In the genomic region with DNA sequence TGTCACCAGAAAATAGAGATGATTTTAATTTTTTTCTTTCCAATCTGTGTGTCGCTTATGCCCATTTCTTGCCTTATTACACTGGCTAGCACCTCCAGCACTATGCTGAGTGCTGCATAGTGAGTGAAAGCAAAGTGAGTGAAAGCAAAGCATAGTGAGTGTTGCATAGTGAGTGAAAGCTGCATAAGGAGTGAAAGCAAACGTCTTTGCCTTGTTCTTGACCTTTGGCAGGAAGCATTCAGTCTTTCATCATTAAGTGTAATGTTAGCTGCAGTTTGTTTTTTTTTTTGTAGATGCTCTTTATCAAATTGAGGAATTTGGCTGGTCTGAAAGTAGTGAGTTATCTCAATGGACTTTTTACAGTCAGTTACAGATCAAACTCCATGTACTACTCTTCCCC, we compare ENCODE assay signal across 25 cellular contexts. TPM values are rescaled to one million over a fixed set of nuclear protein-coding genes. Genes with fewer than 3 reads are reported as not detected.
A peak's percentile ranks its signal among the peaks of the same experiment; 100 is the strongest.
DNase-seq lines count a peak whose midpoint lies in the region; ATAC-seq, FAIRE-seq and TF ChIP-seq lines count a peak whose summit lies in the region.
"Had no signal": no experiment of that assay in that cellular context is flagged by ENCODE, and none has a peak within 500 bp of the region (broad histone marks: within the 10 kb centered on the region; RNA-seq: fewer than 3 reads in every experiment).

No MANE protein-coding gene starts in this region.

- H3K4me1 Mint-ChIP-seq in CD14-positive monocyte = peaks cover 44% of the 10 kb centered on the region

- H3K4me3 ChIP-seq in K562 (no peak overlapping the region), small intestine (ENCODE audit: low read depth in 1 of 2, low read length in 2 of 2) (no peak overlapping the region)
- H3K4me3 ChIP-seq: SJCRH30 had no signal

- H3K9me3 Mint-ChIP-seq in CD14-positive monocyte = peaks cover 0 to 5% (median 0%) of the 10 kb centered on the region in 7 donors

- no peaks in the 10 kb centered on the region for H3K36me3 Mint-ChIP-seq in CD14-positive monocyte

- 41% methylated on average over 2 of the region's 2 CpGs for WGBS in K562 (ENCODE audit: insufficient coverage, low coverage, missing lambda C conversion rate)
- 50 to 55% (median 53%) methylated on average over 2 of the region's 2 CpGs for WGBS in small intestine, 3 donors

- TF ChIP-seq CTCF in CD14-positive monocyte (IDR thresholded peaks at IDR 0.05) (no peak), K562 (IDR thresholded peaks at IDR 0.05 in 2 of 3, conservative IDR thresholded peaks at IDR 0.05 in 1 of 3; ENCODE audit: insufficient read depth in 2 of 3, low read depth in 1 of 3, low read length in 3 of 3) (no peak)

- H3K9me3 ChIP-seq in K562 (replicated peaks; ENCODE audit: control insufficient read depth, insufficient read depth, low read depth, low read length) = no peaks in the 10 kb centered on the region
- H3K9me3 ChIP-seq in small intestine (ENCODE audit: control insufficient read depth, low read depth) = no peaks in the 10 kb centered on the region
- H3K9me3 ChIP-seq: BE2C, SJCRH30 had no signal

- H3K36me3 ChIP-seq in K562 (ENCODE audit: control insufficient read depth, insufficient read depth, low read length) (no peaks in the 10 kb centered on the region), small intestine (ENCODE audit: control insufficient read depth in 2 of 2, insufficient read depth in 2 of 2, low read length in 2 of 2) (no peaks in the 10 kb centered on the region)
- H3K36me3 ChIP-seq: BE2C, SJCRH30 had no signal

- peak overlapping the region in 5 of 7 donors; percentile 18 to 70 (median 59) for H3K27ac Mint-ChIP-seq in CD14-positive monocyte

- no peak for DNase-seq in CD14-positive monocyte (ENCODE audit: low spot score)
- DNase-seq in GM19239 (ENCODE audit: insufficient read length, low spot score) = no peak
- DNase-seq in K562 (ENCODE audit: extremely low read depth in 1 of 4, low spot score in 3 of 4) = no peak
- DNase-seq in small intestine = peak; percentile 37
- DNase-seq in COLO668 (lab: John Stamatoyannopoulos, UW; ENCODE audit: unreplicated experiment) = no peak
- DNase-seq in SKM-1 treated with dmso at 0.1 percent for 144 hours (lab: John Stamatoyannopoulos, UW; ENCODE audit: unreplicated experiment) = no peak
- DNase-seq: BE2C; DMS153; HCEC 1CT; KBM-7; NCI-H1048; NCI-H1417; NCI-H1694; NCI-H2029 treated with DMSO at 0.1 percent for 48 hours; NCI-H446 treated with DMSO at 0.1 percent for 48 hours; NCI-H526; NCI-H82; NK-92 treated with Interleukin-12 subunit alpha and Interleukin-12 subunit beta, amount 100 ng/mL, for 24 hours; PC-3; SJCRH30 had no signal

- peaks cover 4 to 5% of the 10 kb centered on the region in 2 experiments; a peak in 4 of 5 replicates for H3K4me1 ChIP-seq in K562 (replicated peaks in 1 of 2; ENCODE audit: control insufficient read depth in 2 of 2, insufficient read depth in 2 of 2, low read length in 2 of 2)
- peaks cover 0 to 3% of the 10 kb centered on the region in 2 donors for H3K4me1 ChIP-seq in small intestine (ENCODE audit: control insufficient read depth in 2 of 2, insufficient read depth in 1 of 2, low read depth in 1 of 2, low read length in 1 of 2)
- H3K4me1 ChIP-seq: BE2C, SJCRH30 had no signal

- TF ChIP-seq POLR2A in K562 (conservative IDR thresholded peaks at IDR 0.05) = no peak

- FAIRE-seq in GM19239 (lab: Jason Lieb, UNC) (peak; percentile 31), K562 (lab: Jason Lieb, UNC) (no peak), small intestine (lab: Jason Lieb, UNC) (no peak)
- FAIRE-seq: G401.6, H1, HepG2 had no signal

- no peaks in the 10 kb centered on the region for H4K20me1 ChIP-seq in K562 (replicated peaks; ENCODE audit: control insufficient read depth, insufficient read depth, low read length)

- intact Hi-C loops in CD14-positive monocyte (cut with micrococcal nuclease) = loop anchor here in 1 of 2 donors (10.0 kb wide), 1 partner anchor 67 kb away; no protein-coding TSS in a partner anchor
- intact Hi-C loops in K562 (cut with micrococcal nuclease) = no loop called here

- peaks cover 0 to 3% (median 2%) of the 10 kb centered on the region in 3 donors for H3K27me3 Mint-ChIP-seq in CD14-positive monocyte (ENCODE audit: low read depth in 3 of 3)

- no peak for TF ChIP-seq EP300 in K562 (IDR thresholded peaks at IDR 0.05; ENCODE audit: low read length)

- H3K79me2 ChIP-seq in K562 (ENCODE audit: control insufficient read depth, insufficient read depth, low read length) = no peaks in the 10 kb centered on the region

- ATAC-seq in K562 (no peak), GM18519 (IDR thresholded peaks at IDR 0.05; ENCODE audit: low FRiP score, unreplicated experiment) (no peak)
- ATAC-seq: HepG2, PC-3, SK-N-SH treated with all-trans-retinoic acid at 6 μM for 48 hours had no signal

- no peak overlapping the region for H3K4me2 ChIP-seq in K562 (ENCODE audit: insufficient read depth, low read length)

- CTCF ChIA-PET in K562 (lab: Yijun Ruan, JAX; ENCODE audit: low intra/inter-chr PET ratio) = no interaction called here

- H3K27me3 ChIP-seq in K562 (ENCODE audit: control insufficient read depth in 2 of 2, insufficient read depth in 2 of 2, low read length in 2 of 2) (no peaks in the 10 kb centered on the region), small intestine (ENCODE audit: control insufficient read depth in 2 of 2, insufficient read depth in 2 of 2, low read length in 2 of 2) (no peaks in the 10 kb centered on the region)
- H3K27me3 ChIP-seq: BE2C had no signal

- H3K9me1 ChIP-seq in K562 (ENCODE audit: control insufficient read depth, insufficient read depth, low read length) = no peaks in the 10 kb centered on the region

- H3K9ac ChIP-seq in K562 (ENCODE audit: insufficient read depth in 1 of 2, low read depth in 2 of 2, low read length in 2 of 2) = no peak overlapping the region

- H2AFZ ChIP-seq in K562 (ENCODE audit: low read depth, low read length) = no peak overlapping the region

- H3K27ac ChIP-seq in K562 (ENCODE audit: extremely low read depth, low read depth, low read length) (no peak overlapping the region), small intestine (ENCODE audit: low read depth in 1 of 2, low read length in 1 of 2) (no peak overlapping the region)
- H3K27ac ChIP-seq: SJCRH30 had no signal

- POLR2A ChIA-PET in K562 (lab: Yijun Ruan, JAX) = no interaction called here

- H3K4me3 Mint-ChIP-seq in CD14-positive monocyte = no peak overlapping the region

- BruUV-seq in K562 (replicated peaks; lab: Mats Ljungman, UMichigan) = no TSS peak

- in situ Hi-C loops in K562 (cut with MboI) = no loop called here

- no peak for TF ChIP-seq RAD21 in K562 (CRISPR knock-in tag; conservative IDR thresholded peaks at IDR 0.05 in 1 of 2, IDR thresholded peaks at IDR 0.05 in 1 of 2)

TF ChIP-seq in K562, 482 proteins besides CTCF, POLR2A, EP300 and RAD21:
- TF ChIP-seq CBX3 (IDR thresholded peaks at IDR 0.05; ENCODE audit: borderline replicate concordance in 1 of 2, low read length in 2 of 2) (peak in 1 of 2 experiments; percentile 25; a peak in 1 of 3 replicates), RBM25 (IDR thresholded peaks at IDR 0.05; ENCODE audit: low read depth, low read length, severe bottlenecking) (peak; percentile 14), ZNF76 (CRISPR knock-in tag; IDR thresholded peaks at IDR 0.05; ENCODE audit: borderline replicate concordance) (no peak)
- TF ChIP-seq, protein P1, sequence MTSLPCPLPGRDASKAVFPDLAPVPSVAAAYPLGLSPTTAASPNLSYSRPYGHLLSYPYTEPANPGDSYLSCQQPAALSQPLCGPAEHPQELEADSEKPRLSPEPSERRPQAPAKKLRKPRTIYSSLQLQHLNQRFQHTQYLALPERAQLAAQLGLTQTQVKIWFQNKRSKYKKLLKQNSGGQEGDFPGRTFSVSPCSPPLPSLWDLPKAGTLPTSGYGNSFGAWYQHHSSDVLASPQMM (CRISPR knock-in tag; IDR thresholded peaks at IDR 0.05) = no peak
- TF ChIP-seq, protein P2, sequence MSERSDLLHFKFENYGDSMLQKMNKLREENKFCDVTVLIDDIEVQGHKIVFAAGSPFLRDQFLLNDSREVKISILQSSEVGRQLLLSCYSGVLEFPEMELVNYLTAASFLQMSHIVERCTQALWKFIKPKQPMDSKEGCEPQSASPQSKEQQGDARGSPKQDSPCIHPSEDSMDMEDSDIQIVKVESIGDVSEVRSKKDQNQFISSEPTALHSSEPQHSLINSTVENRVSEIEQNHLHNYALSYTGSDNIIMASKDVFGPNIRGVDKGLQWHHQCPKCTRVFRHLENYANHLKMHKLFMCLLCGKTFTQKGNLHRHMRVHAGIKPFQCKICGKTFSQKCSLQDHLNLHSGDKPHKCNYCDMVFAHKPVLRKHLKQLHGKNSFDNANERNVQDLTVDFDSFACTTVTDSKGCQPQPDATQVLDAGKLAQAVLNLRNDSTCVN (CRISPR knock-in tag; IDR thresholded peaks at IDR 0.05) = no peak

RNA-seq across cellular contexts. Expression of gene CORO1C, which starts 6.8 kb away (rescaled TPM):
- polyA plus RNA-seq in CD14-positive monocyte (100 to 1,000 TPM; 229 to 285 TPM), K562 (2011; rRNA removed) (265 and 280 TPM in 2 replicates), K562 (2014; fragmentation: Illumina TruSeq; extraction: Trizol) (142 and 159 TPM in 2 replicates), K562 (2014; fragmentation: Nextera tagmentation; extraction: Ambion mirVana) (10 to 100 TPM; 55.2 to 68.6 TPM), K562 (2014; rRNA removed) (125 and 150 TPM in 2 replicates), small intestine (10 to 100 TPM; 22.2 to 36.7 (median 29.3) TPM)
- 275 and 365 TPM in 2 replicates for total RNA-seq in K562 (2011; cell fraction: chromatin; rRNA removed; ENCODE audit: low replicate concordance)
- 109 and 134 TPM in 2 replicates for total RNA-seq in K562 (2011; cell fraction: nucleolus; rRNA removed)
- 215 and 268 TPM in 2 replicates for total RNA-seq in K562 (2011; cell fraction: nucleoplasm; rRNA removed)
- total RNA-seq in K562 (2014; rRNA removed) (118 and 123 TPM in 2 replicates), K562 (2014; rRNA removed; fragmentation: Illumina TruSeq; extraction: Trizol) (154 and 166 TPM in 2 replicates), K562 (2015; rRNA removed; fragmentation: Illumina TruSeq; extraction: Trizol) (141 and 147 TPM in 2 replicates), K562 (2021) (206 TPM in 2 replicates)
- 140 and 201 TPM in 2 replicates for polyA plus RNA-seq in K562 (2011; cell fraction: cytosol; rRNA removed)
- polyA plus RNA-seq in K562 (2011; cell fraction: nucleus; rRNA removed) = 132 and 151 TPM in 2 replicates
- 106 and 126 TPM in 2 replicates for polyA plus RNA-seq in K562 (2012)
- polyA minus RNA-seq in K562 (2011; rRNA and poly(A)+ RNA removed) = 667 and 775 TPM in 2 replicates
- 210 and 245 TPM in 2 replicates for polyA minus RNA-seq in K562 (2011; cell fraction: cytosol; rRNA and poly(A)+ RNA removed)
- 85.0 and 160 TPM in 2 replicates for polyA minus RNA-seq in K562 (2011; cell fraction: nucleus; rRNA and poly(A)+ RNA removed)
